13 cellular contexts compared by ENCODE assay signal in the genomic region with DNA sequence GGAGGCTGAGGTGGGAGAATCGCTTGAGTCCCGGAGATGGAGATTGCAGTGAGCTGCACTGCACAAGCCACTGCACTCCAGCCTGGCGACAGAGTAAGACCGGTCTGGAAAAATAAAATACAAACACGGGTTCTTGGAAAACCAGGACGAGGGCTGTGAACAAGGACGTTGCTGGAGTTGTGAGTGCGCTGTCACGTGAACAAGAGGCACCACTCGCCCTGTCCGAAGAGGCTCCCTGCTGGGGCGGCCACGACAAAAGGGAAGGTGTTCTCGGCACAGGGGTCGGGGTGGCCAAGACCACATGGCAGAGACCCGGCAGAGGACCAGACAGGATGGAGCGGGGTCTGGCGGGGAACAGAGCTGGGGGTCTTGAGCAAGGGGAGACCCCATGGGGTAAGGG. TPM values are rescaled to one million over a fixed set of nuclear protein-coding genes. Genes with fewer than 3 reads are reported as not detected.
A peak's percentile ranks its signal among the peaks of the same experiment; 100 is the strongest.
DNase-seq lines count a peak whose midpoint lies in the region; ATAC-seq and TF ChIP-seq lines count a peak whose summit lies in the region.
"Had no signal": no experiment of that assay in that cellular context is flagged by ENCODE, and none has a peak within 500 bp of the region (broad histone marks: within the 10 kb centered on the region; RNA-seq: fewer than 3 reads in every experiment).

No MANE protein-coding gene starts in this region.

- H3K27me3 ChIP-seq in left lung, result peaks cover 0 to 25% of the 10 kb centered on the region in 2 donors
- H3K27me3 ChIP-seq in smooth muscle cell (ENCODE audit: low read depth), result no peaks in the 10 kb centered on the region
- peaks cover 33% of the 10 kb centered on the region for H3K27me3 ChIP-seq in SJCRH30
- H3K27me3 ChIP-seq: MG63, SJSA1 had no signal

- H4K20me1 ChIP-seq in smooth muscle cell (ENCODE audit: low read depth), result no peaks in the 10 kb centered on the region

- DNase-seq in DMS53 (lab: John Stamatoyannopoulos, UW), result peak; percentile 75
- DNase-seq in NCI-H510A treated with DMSO at 0.1 percent for 48 hours (lab: John Stamatoyannopoulos, UW), result peak; percentile 78
- no peak for DNase-seq in left lung
- no peak for DNase-seq in smooth muscle cell (lab: John Stamatoyannopoulos, UW; ENCODE audit: unreplicated experiment)
- DNase-seq in SJCRH30, result no peak
- DNase-seq: activated naive CD4-positive, alpha-beta T cell treated with anti-CD3 and anti-CD28 coated beads for 36 hours; brain microvascular endothelial cell; CD8-positive, alpha-beta T cell; effector CD4-positive, alpha-beta T cell; MG63 had no signal

- H3K27ac ChIP-seq in left lung, result peak overlapping the region; percentile 90
- H3K27ac ChIP-seq in smooth muscle cell (ENCODE audit: low read depth), result no peak overlapping the region
- no peak overlapping the region for H3K27ac ChIP-seq in SJCRH30

- peak overlapping the region; percentile 55 for H3K4me2 ChIP-seq in smooth muscle cell

- ATAC-seq in left lung (no peak), HG02870 (IDR thresholded peaks at IDR 0.05; ENCODE audit: unreplicated experiment) (no peak), GM21360 (IDR thresholded peaks at IDR 0.05; ENCODE audit: unreplicated experiment) (no peak)
- ATAC-seq: CD8-positive, alpha-beta T cell had no signal

- H3K9ac ChIP-seq in smooth muscle cell (ENCODE audit: low read depth), result no peak overlapping the region

- TF ChIP-seq CTCF in left lung (IDR thresholded peaks at IDR 0.05) (no peak), smooth muscle cell (IDR thresholded peaks at IDR 0.05; ENCODE audit: borderline replicate concordance, insufficient read depth, poor library complexity, severe bottlenecking) (no peak)

- H3K79me2 ChIP-seq in smooth muscle cell (ENCODE audit: low read depth), result no peaks in the 10 kb centered on the region

- H3K9me3 ChIP-seq in left lung (no peaks in the 10 kb centered on the region), smooth muscle cell (replicated peaks; ENCODE audit: low read depth) (no peaks in the 10 kb centered on the region), SJCRH30 (replicated peaks) (no peaks in the 10 kb centered on the region)
- H3K9me3 ChIP-seq: MG63, SJSA1 had no signal

- H3K4me3 ChIP-seq in left lung (peak overlapping the region in 1 of 2 donors; percentile 31), smooth muscle cell (no peak overlapping the region), SJCRH30 (no peak overlapping the region)
- H3K4me3 ChIP-seq: MG63 had no signal

- no peaks in the 10 kb centered on the region for H3K36me3 ChIP-seq in left lung
- H3K36me3 ChIP-seq in smooth muscle cell (ENCODE audit: low read depth), result no peaks in the 10 kb centered on the region
- no peaks in the 10 kb centered on the region for H3K36me3 ChIP-seq in SJCRH30
- H3K36me3 ChIP-seq: brain microvascular endothelial cell, MG63, SJSA1 had no signal

- no peak overlapping the region for H2AFZ ChIP-seq in smooth muscle cell (ENCODE audit: low read depth)

- intact Hi-C loops in left lung (cut with DNase I), result no loop called here

- H3K4me1 ChIP-seq in left lung (peaks cover 28 to 59% of the 10 kb centered on the region in 2 donors), smooth muscle cell (ENCODE audit: low read depth) (peaks cover 37% of the 10 kb centered on the region), SJCRH30 (peaks cover 32% of the 10 kb centered on the region)

- 85% methylated on average over 17 of the region's 18 CpGs for WGBS in smooth muscle cell (ENCODE audit: low lambda C conversion rate)

- H3F3A ChIP-seq in smooth muscle cell (ENCODE audit: low read depth), result peaks cover 6% of the 10 kb centered on the region

RNA-seq across cellular contexts. Expression of a gene that starts 30.6 kb away (rescaled TPM):
- total RNA-seq in left lung, result 10 to 100 TPM; 28.5 to 40.2 TPM
- 34.3 and 35.3 TPM in 2 replicates for total RNA-seq in smooth muscle cell
- polyA plus RNA-seq in smooth muscle cell, result 43.5 and 50.4 TPM in 2 replicates
- 60.6 and 62.8 TPM in 2 replicates for total RNA-seq in SJCRH30 (2014; rRNA removed; shearing (Covaris generic))

Comparison
In these comparisons a context has a peak if more than half of its experiments do, and no peak if none do; other contexts are left out.
1. DNase-seq: peak in DMS53 (single experiment) and NCI-H510A treated with DMSO at 0.1 percent for 48 hours (single experiment); none in left lung (0 of 2), smooth muscle cell (single experiment) and SJCRH30 (0 of 2).
2. H3K27ac ChIP-seq: peak in left lung (2 of 2); none in smooth muscle cell (single experiment) and SJCRH30 (single experiment).